Comparison of ENCODE assay signal across 14 cellular contexts in the genomic region with DNA sequence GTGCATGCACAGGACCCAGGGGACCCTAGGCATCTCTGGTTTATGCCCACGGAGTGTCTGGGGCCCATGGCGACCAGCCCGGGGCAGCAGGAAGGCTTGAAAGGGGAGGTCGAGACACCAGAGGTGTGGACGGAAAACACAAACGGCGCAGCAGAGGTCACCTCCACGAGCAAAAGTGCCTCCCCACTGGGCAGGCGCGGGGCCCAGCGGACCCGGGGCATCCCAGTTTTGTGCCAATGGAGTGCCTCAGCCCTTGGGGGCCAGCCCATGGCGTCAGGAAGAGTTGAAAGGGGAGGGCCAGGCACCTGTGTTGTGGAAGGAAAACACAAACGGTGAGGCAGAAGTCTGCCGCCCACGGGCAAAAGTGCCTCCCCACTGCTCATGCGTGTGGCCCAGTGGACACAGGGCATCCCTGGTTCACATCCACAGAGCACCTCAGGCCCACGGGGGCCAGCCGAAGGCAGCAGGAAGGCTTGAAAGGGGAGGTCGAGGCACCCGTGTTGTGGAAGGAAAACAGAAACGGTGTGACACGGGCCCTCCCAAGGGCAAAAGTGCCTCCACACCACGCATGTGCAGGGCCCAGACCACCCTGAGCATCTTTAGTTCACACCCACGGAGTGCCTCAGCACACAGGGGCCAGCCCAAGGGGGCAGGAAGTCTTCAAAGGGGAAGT.
DNase-seq lines count a peak whose midpoint lies in the region; ATAC-seq and TF ChIP-seq lines count a peak whose summit lies in the region.
"Had no signal": no experiment of that assay in that cellular context is flagged by ENCODE, and none has a peak within 500 bp of the region (broad histone marks: within the 10 kb centered on the region; RNA-seq: fewer than 3 reads in every experiment).

No MANE protein-coding gene starts in this region.

- peaks cover 4% of the 10 kb centered on the region for H3K36me3 Mint-ChIP-seq in activated naive CD4-positive, alpha-beta T cell treated with anti-CD3 and anti-CD28 coated beads for 36 hours (ENCODE audit: low read depth)

- no peaks in the 10 kb centered on the region for H3K4me1 Mint-ChIP-seq in activated naive CD4-positive, alpha-beta T cell treated with anti-CD3 and anti-CD28 coated beads for 36 hours (ENCODE audit: low read depth)

- H3K27me3 ChIP-seq in SK-N-SH (ENCODE audit: insufficient read depth) (peaks cover 11% of the 10 kb centered on the region; the same call in 1 of the 2 replicates), suprapubic skin (no peaks in the 10 kb centered on the region), Karpas-422 (ENCODE audit: low read length) (no peaks in the 10 kb centered on the region)

- H3K27ac ChIP-seq in SK-N-SH (ENCODE audit: low read depth in 2 of 2, low read length in 1 of 2) (no peak overlapping the region), suprapubic skin (no peak overlapping the region), Karpas-422 (ENCODE audit: low read length) (no peak overlapping the region)
- H3K27ac ChIP-seq: 22Rv1, VCaP had no signal

- TF ChIP-seq RAD21 in SK-N-SH (IDR thresholded peaks at IDR 0.05; ENCODE audit: low read length): no peak

- no peak overlapping the region for H3K4me3 Mint-ChIP-seq in activated naive CD4-positive, alpha-beta T cell treated with anti-CD3 and anti-CD28 coated beads for 36 hours

- H3K9me3 Mint-ChIP-seq in activated naive CD4-positive, alpha-beta T cell treated with anti-CD3 and anti-CD28 coated beads for 36 hours: peaks cover 17% of the 10 kb centered on the region

- H3K9me3 ChIP-seq in SK-N-SH (no peaks in the 10 kb centered on the region), suprapubic skin (peaks cover 50% of the 10 kb centered on the region), Karpas-422 (ENCODE audit: low read length) (peaks cover 18% of the 10 kb centered on the region; the same call in 1 of the 2 replicates)

- ATAC-seq in SK-N-SH treated with all-trans-retinoic acid at 6 μM for 48 hours (no peak), GM18873 (IDR thresholded peaks at IDR 0.05; ENCODE audit: low FRiP score, unreplicated experiment) (no peak), HG03442 (IDR thresholded peaks at IDR 0.05; ENCODE audit: unreplicated experiment) (no peak)

- H3K36me3 ChIP-seq in SK-N-SH (replicated peaks in 1 of 2; ENCODE audit: control insufficient read depth in 1 of 2, insufficient read depth in 2 of 2, low read length in 1 of 2) (no peaks in the 10 kb centered on the region), suprapubic skin (no peaks in the 10 kb centered on the region), Karpas-422 (ENCODE audit: insufficient read depth, low read length) (no peaks in the 10 kb centered on the region)

- CTCF ChIA-PET in SK-N-SH (lab: Yijun Ruan, JAX): no interaction called here
- CTCF ChIA-PET in activated naive CD4-positive, alpha-beta T cell treated with anti-CD3 and anti-CD28 coated beads for 36 hours (lab: Charles Lee): no interaction called here

- H3K4me1 ChIP-seq in SK-N-SH (ENCODE audit: control insufficient read depth in 1 of 2, insufficient read depth in 2 of 2, low read depth in 1 of 2, low read length in 1 of 2) (no peaks in the 10 kb centered on the region), suprapubic skin (no peaks in the 10 kb centered on the region), Karpas-422 (ENCODE audit: low read length) (no peaks in the 10 kb centered on the region)

- H3K27ac Mint-ChIP-seq in activated naive CD4-positive, alpha-beta T cell treated with anti-CD3 and anti-CD28 coated beads for 36 hours: no peak overlapping the region

- DNase-seq in SK-N-SH (peak; percentile 0), iPS-NIHi7 (ENCODE audit: extremely low spot score) (peak; percentile 0), suprapubic skin (ENCODE audit: low spot score in 2 of 2) (peak; percentile 44 to 61), Karpas-422 (no peak)
- peak; percentile 1 for DNase-seq in activated naive CD4-positive, alpha-beta T cell treated with anti-CD3 and anti-CD28 coated beads for 36 hours
- DNase-seq: hypothalamus, NCI-H446 treated with DMSO at 0.1 percent for 48 hours, RPMI8226, small intestine had no signal

- 15% methylated on average over 10 of the region's 25 CpGs for WGBS in SK-N-SH (ENCODE audit: low lambda C conversion rate)
- 69% methylated on average over 25 of the region's 25 CpGs for WGBS in suprapubic skin

- H3K9me2 ChIP-seq in SK-N-SH (no peaks in the 10 kb centered on the region), Karpas-422 (replicated peaks; ENCODE audit: insufficient read depth, low read length) (no peaks in the 10 kb centered on the region)

- POLR2A ChIA-PET in SK-N-SH (lab: Yijun Ruan, JAX): no interaction called here

- TF ChIP-seq EP300 in SK-N-SH (IDR thresholded peaks at IDR 0.05; ENCODE audit: borderline replicate concordance in 1 of 2, low read depth in 1 of 2, low read length in 1 of 2) (no peak), suprapubic skin (IDR thresholded peaks at IDR 0.05) (no peak)

- no peak overlapping the region for H2AFZ ChIP-seq in SK-N-SH (ENCODE audit: low read depth)
- no peak overlapping the region for H2AFZ ChIP-seq in Karpas-422 (ENCODE audit: low read length)

- no peak for TF ChIP-seq POLR2A in suprapubic skin (IDR thresholded peaks at IDR 0.05)

- intact Hi-C loops in activated naive CD4-positive, alpha-beta T cell treated with anti-CD3 and anti-CD28 coated beads for 36 hours (cut with micrococcal nuclease): loop anchor here (5.0 kb wide), 1 partner anchor 279 kb away; no protein-coding TSS in a partner anchor

- H3K4me3 ChIP-seq in SK-N-SH (ENCODE audit: low read depth in 2 of 2, low read length in 1 of 2) (no peak overlapping the region), suprapubic skin (no peak overlapping the region), Karpas-422 (ENCODE audit: low read length) (no peak overlapping the region)

- H3K4me2 ChIP-seq in SK-N-SH: no peak overlapping the region
- H3K4me2 ChIP-seq in Karpas-422 (ENCODE audit: low read depth, low read length, poor library complexity, severe bottlenecking): no peak overlapping the region

- H3K9ac ChIP-seq in SK-N-SH: no peak overlapping the region
- H3K9ac ChIP-seq in Karpas-422 (ENCODE audit: low read length): no peak overlapping the region

- no peak for TF ChIP-seq CTCF in SK-N-SH (IDR thresholded peaks at IDR 0.05)
- no peak for TF ChIP-seq CTCF in suprapubic skin (IDR thresholded peaks at IDR 0.05)

- no peaks in the 10 kb centered on the region for H3F3A ChIP-seq in SK-N-SH (replicated peaks; ENCODE audit: insufficient read depth)

- no peaks in the 10 kb centered on the region for H3K27me3 Mint-ChIP-seq in activated naive CD4-positive, alpha-beta T cell treated with anti-CD3 and anti-CD28 coated beads for 36 hours (ENCODE audit: low read depth)

- no peaks in the 10 kb centered on the region for H3K79me2 ChIP-seq in SK-N-SH (ENCODE audit: insufficient read depth)
- no peaks in the 10 kb centered on the region for H3K79me2 ChIP-seq in Karpas-422 (ENCODE audit: low read length)

- H4K20me1 ChIP-seq in SK-N-SH (ENCODE audit: insufficient read depth) (no peaks in the 10 kb centered on the region), Karpas-422 (ENCODE audit: insufficient read depth, low read depth, low read length) (no peaks in the 10 kb centered on the region)

TF ChIP-seq in SK-N-SH, 30 proteins besides CTCF, POLR2A, EP300 and RAD21:
- no peak for TF ChIP-seq MEF2A (IDR thresholded peaks at IDR 0.05; ENCODE audit: borderline replicate concordance, low read depth)
- TF ChIP-seq, protein P1, sequence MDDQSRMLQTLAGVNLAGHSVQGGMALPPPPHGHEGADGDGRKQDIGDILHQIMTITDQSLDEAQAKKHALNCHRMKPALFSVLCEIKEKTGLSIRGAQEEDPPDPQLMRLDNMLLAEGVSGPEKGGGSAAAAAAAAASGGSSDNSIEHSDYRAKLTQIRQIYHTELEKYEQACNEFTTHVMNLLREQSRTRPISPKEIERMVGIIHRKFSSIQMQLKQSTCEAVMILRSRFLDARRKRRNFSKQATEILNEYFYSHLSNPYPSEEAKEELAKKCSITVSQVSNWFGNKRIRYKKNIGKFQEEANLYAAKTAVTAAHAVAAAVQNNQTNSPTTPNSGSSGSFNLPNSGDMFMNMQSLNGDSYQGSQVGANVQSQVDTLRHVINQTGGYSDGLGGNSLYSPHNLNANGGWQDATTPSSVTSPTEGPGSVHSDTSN (IDR thresholded peaks at IDR 0.05): no peak

TF ChIP-seq in SK-N-SH treated with all-trans-retinoic acid at 6 μM for 48 hours, 23 proteins besides CTCF, POLR2A, EP300 and RAD21:
- TF ChIP-seq ESRRG (CRISPR knock-in tag; IDR thresholded peaks at IDR 0.05) (no peak), ZFP3 (CRISPR knock-in tag; IDR thresholded peaks at IDR 0.05) (no peak), TCF4 (CRISPR knock-in tag; IDR thresholded peaks at IDR 0.05; ENCODE audit: borderline replicate concordance) (no peak), ZNF565 (CRISPR knock-in tag; conservative IDR thresholded peaks at IDR 0.05; ENCODE audit: low read depth) (no peak), ZFP30 (CRISPR knock-in tag; IDR thresholded peaks at IDR 0.05) (no peak), TOX (CRISPR knock-in tag; IDR thresholded peaks at IDR 0.05; ENCODE audit: borderline replicate concordance) (no peak), ZNF8 (CRISPR knock-in tag; IDR thresholded peaks at IDR 0.05) (no peak)
